ENCODE assay signal across 28 cellular contexts in the genomic region with DNA sequence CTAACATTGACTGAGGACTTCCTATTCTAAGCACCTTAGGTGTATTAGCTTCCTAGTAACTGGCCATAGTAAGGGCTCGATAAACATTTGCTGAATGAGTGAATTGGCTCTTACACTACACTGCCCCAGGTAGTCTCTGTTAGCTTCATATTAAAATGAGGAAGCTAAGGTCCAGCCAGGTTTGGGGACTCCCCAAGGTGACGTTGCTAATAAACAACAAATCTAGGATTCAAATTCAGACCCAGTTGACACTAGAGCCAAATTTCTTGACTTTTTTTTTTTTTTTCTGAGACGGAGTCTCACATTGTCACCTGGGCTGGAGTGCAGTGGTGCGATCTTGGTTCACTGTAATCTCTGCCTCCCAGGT. TPM values are rescaled to one million over a fixed set of nuclear protein-coding genes. Genes with fewer than 3 reads are reported as not detected.
"Had no signal": no experiment of that assay in that cellular context is flagged by ENCODE, and none has a peak within 500 bp of the region (broad histone marks: within the 10 kb centered on the region; RNA-seq: fewer than 3 reads in every experiment).

No MANE protein-coding gene starts in this region.

- ATAC-seq: activated T-cell treated with anti-CD3 and anti-CD28 coated beads, Interleukin-2, amount 50 U/mL, for 4 hours; Right ventricle myocardium inferior; T-cell had no signal

- H3K4me3 ChIP-seq: breast epithelium, SK-N-MC had no signal

- H3K9me3 Mint-ChIP-seq: activated B cell treated with CpG ODN at 0.5 μM for 24 hours; activated CD4-positive, alpha-beta memory T cell treated with anti-CD3 and anti-CD28 coated beads for 36 hours; activated CD4-positive, alpha-beta T cell treated with anti-CD3 and anti-CD28 coated beads, Interleukin-2, amount 10 ng/mL, durations not matched to agents 7 days and 5 days; activated naive CD4-positive, alpha-beta T cell treated with anti-CD3 and anti-CD28 coated beads for 36 hours; activated T-cell treated with anti-CD3 and anti-CD28 coated beads, Interleukin-2, amount 50 U/mL, for 4 hours; T-cell had no signal

- H3K4me1 Mint-ChIP-seq: activated B cell treated with CpG ODN at 0.5 μM for 24 hours; activated CD4-positive, alpha-beta T cell treated with anti-CD3 and anti-CD28 coated beads, Interleukin-2, amount 10 ng/mL, durations not matched to agents 7 days and 5 days; T-cell had no signal

- H3K27ac ChIP-seq: breast epithelium, SK-N-MC had no signal

- DNase-seq: activated B cell treated with CpG ODN at 0.5 μM for 24 hours; activated CD4-positive, alpha-beta memory T cell treated with anti-CD3 and anti-CD28 coated beads for 36 hours; activated CD4-positive, alpha-beta T cell treated with anti-CD3 and anti-CD28 coated beads for 1 hour; activated CD4-positive, alpha-beta T cell treated with anti-CD3 and anti-CD28 coated beads, Interleukin-2, amount 10 ng/mL, durations not matched to agents 7 days and 5 days; activated CD8-positive, alpha-beta memory T cell treated with anti-CD3 and anti-CD28 coated beads for 24 hours; activated gamma-delta T cell; activated naive CD4-positive, alpha-beta T cell treated with anti-CD3 and anti-CD28 coated beads for 36 hours; activated T-cell treated with anti-CD3 and anti-CD28 coated beads, Interleukin-2, amount 50 U/mL, for 4 hours; MM.1S; NCI-H1048; NCI-H146; NCI-H187 treated with DMSO at 0.1 percent for 48 hours; NCI-H2107; NCI-H2171 treated with DMSO at 0.1 percent for 48 hours; NCI-H226; NCI-H526 treated with DMSO at 0.1 percent for 48 hours; NK-92 treated with Interleukin-12 subunit alpha and Interleukin-12 subunit beta, amount 100 ng/mL, for 24 hours; T-cell; T-helper 2 cell; T1000 had no signal

- H3K4me1 ChIP-seq: breast epithelium had no signal

- FAIRE-seq: TTC549 had no signal

- H3K4me3 Mint-ChIP-seq: activated B cell treated with CpG ODN at 0.5 μM for 24 hours; activated CD4-positive, alpha-beta memory T cell treated with anti-CD3 and anti-CD28 coated beads for 36 hours; activated CD4-positive, alpha-beta T cell treated with anti-CD3 and anti-CD28 coated beads, Interleukin-2, amount 10 ng/mL, durations not matched to agents 7 days and 5 days; activated naive CD4-positive, alpha-beta T cell treated with anti-CD3 and anti-CD28 coated beads for 36 hours; activated naive CD8-positive, alpha-beta T cell; activated T-cell treated with anti-CD3 and anti-CD28 coated beads, Interleukin-2, amount 50 U/mL, for 4 hours; T-cell had no signal

- H3K36me3 Mint-ChIP-seq: activated CD4-positive, alpha-beta memory T cell treated with anti-CD3 and anti-CD28 coated beads for 36 hours; activated naive CD8-positive, alpha-beta T cell; T-cell had no signal

- H3K27ac Mint-ChIP-seq: activated B cell treated with CpG ODN at 0.5 μM for 24 hours; activated CD4-positive, alpha-beta memory T cell treated with anti-CD3 and anti-CD28 coated beads for 36 hours; activated CD4-positive, alpha-beta T cell treated with anti-CD3 and anti-CD28 coated beads, Interleukin-2, amount 10 ng/mL, durations not matched to agents 7 days and 5 days; activated naive CD4-positive, alpha-beta T cell treated with anti-CD3 and anti-CD28 coated beads for 36 hours; activated naive CD8-positive, alpha-beta T cell; T-cell had no signal

- H3K9me3 ChIP-seq: breast epithelium had no signal

- H3K36me3 ChIP-seq: breast epithelium had no signal

RNA-seq across cellular contexts. Expression of gene ARHGAP40, which starts 16.2 kb away (rescaled TPM):
- total RNA-seq: activated B cell treated with CpG ODN at 0.5 μM for 24 hours; activated CD4-positive, alpha-beta memory T cell treated with anti-CD3 and anti-CD28 coated beads for 36 hours; activated CD4-positive, alpha-beta T cell treated with anti-CD3 and anti-CD28 coated beads, Interleukin-2, amount 10 ng/mL, durations not matched to agents 7 days and 5 days; activated naive CD4-positive, alpha-beta T cell treated with anti-CD3 and anti-CD28 coated beads for 36 hours; activated T-cell treated with anti-CD3 and anti-CD28 coated beads, Interleukin-2, amount 50 U/mL, for 4 hours; Right ventricle myocardium inferior; RPMI7951 had no signal

RNA-seq across cellular contexts. Expression of gene ADIG, which starts 36.8 kb away (rescaled TPM):
- total RNA-seq: activated B cell treated with CpG ODN at 0.5 μM for 24 hours; activated CD4-positive, alpha-beta memory T cell treated with anti-CD3 and anti-CD28 coated beads for 36 hours; activated CD4-positive, alpha-beta T cell treated with anti-CD3 and anti-CD28 coated beads, Interleukin-2, amount 10 ng/mL, durations not matched to agents 7 days and 5 days; activated naive CD4-positive, alpha-beta T cell treated with anti-CD3 and anti-CD28 coated beads for 36 hours; activated T-cell treated with anti-CD3 and anti-CD28 coated beads, Interleukin-2, amount 50 U/mL, for 4 hours; breast epithelium; NCI-H460; RPMI7951; T-cell had no signal
- polyA plus RNA-seq: adipose tissue had no signal
